ENCODE assay signal across 26 cellular contexts in the genomic region with DNA sequence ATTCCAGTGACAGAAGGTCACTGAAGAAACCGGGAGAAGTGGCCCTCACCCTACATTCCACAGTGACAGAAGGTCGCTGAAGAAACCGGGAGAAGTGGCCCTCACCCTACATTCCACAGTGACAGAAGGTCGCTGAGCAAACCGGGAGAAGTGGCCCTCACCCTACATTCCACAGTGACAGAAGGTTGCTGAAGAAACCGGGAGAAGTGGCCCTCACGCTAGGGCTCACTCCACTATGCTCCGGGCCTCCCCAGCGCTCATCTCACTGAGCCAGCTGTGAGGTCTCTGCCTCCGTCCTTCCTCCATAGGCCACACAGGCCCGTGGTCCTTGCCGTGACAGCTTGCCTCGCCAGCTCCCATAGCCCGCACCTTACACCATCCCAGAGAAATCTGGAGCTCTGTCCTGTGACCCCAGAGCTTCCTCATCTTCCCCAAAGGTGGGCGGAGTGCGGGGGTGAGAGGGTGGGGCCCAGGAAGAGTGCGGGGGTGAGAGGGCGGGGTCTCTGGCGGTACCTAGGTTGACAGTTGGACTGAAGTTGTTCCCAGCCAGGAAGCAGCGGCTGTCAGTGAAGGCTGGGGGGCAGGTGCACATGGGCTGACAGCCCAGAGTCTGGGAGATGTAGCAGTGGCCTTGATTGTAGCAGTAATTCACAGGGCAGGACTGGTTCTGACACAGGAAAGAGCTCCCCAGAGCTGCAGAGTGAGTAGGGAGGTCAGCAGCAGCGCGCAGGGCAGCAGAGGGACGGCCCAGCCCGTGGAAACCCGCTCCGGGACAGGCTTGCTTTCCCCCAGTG. TPM values are rescaled to one million over a fixed set of nuclear protein-coding genes. Genes with fewer than 3 reads are reported as not detected.
DNase-seq lines count a peak whose midpoint lies in the region; ATAC-seq and TF ChIP-seq lines count a peak whose summit lies in the region.
"Had no signal": no experiment of that assay in that cellular context is flagged by ENCODE, and none has a peak within 500 bp of the region (broad histone marks: within the 10 kb centered on the region; RNA-seq: fewer than 3 reads in every experiment).

No MANE protein-coding gene starts in this region.

- in situ Hi-C loops in gastrocnemius medialis (cut with MboI; ENCODE audit: low sequenced_read_pairs in 4 of 4) = no loop called here

- H3K9me3 ChIP-seq in left ventricle myocardium inferior (replicated peaks) (no peaks in the 10 kb centered on the region), lower lobe of right lung (no peaks in the 10 kb centered on the region), gastrocnemius medialis (no peaks in the 10 kb centered on the region)

- H3K4me3 ChIP-seq in left ventricle myocardium inferior = no peak overlapping the region
- no peak overlapping the region for H3K4me3 ChIP-seq in lower lobe of right lung
- H3K4me3 ChIP-seq in gastrocnemius medialis = no peak overlapping the region

- peak; percentile 30 for DNase-seq in Right ventricle myocardium inferior (ENCODE audit: missing footprints)
- no peak for DNase-seq in left ventricle myocardium inferior
- peak; percentile 51 for DNase-seq in NCI-H2171 treated with DMSO at 0.1 percent for 48 hours (lab: John Stamatoyannopoulos, UW)
- DNase-seq in lower lobe of right lung = peak; percentile 63
- no peak for DNase-seq in erythroblast (lab: John Stamatoyannopoulos, UW)
- DNase-seq in gastrocnemius medialis = no peak
- DNase-seq in COLO829 (ENCODE audit: low spot score) = no peak
- DNase-seq: ACHN; activated CD4-positive, alpha-beta T cell treated with anti-CD3 and anti-CD28 coated beads, Interleukin-2, amount 50 U/mL, for 4 hours; caudate nucleus; HCEC 1CT; kidney glomerular epithelial cell; MM.1S; naive B cell; NCI-H1436; NCI-H526; occipital lobe; small intestine; stimulated activated CD4-positive, alpha-beta T cell treated with anti-CD3 and anti-CD28 coated beads, Interleukin-2, amount 100 ng/mL, for 24 hours; substantia nigra; SW 1271; T1000 had no signal

- TF ChIP-seq CTCF in left ventricle myocardium inferior (IDR thresholded peaks at IDR 0.05; ENCODE audit: borderline replicate concordance) = no peak
- TF ChIP-seq CTCF in lower lobe of right lung (IDR thresholded peaks at IDR 0.05) = no peak
- TF ChIP-seq CTCF in gastrocnemius medialis (IDR thresholded peaks at IDR 0.05 in 4 of 5, conservative IDR thresholded peaks at IDR 0.05 in 1 of 5) = no peak

- H3K27ac ChIP-seq in left ventricle myocardium inferior (replicated peaks) (no peak overlapping the region), lower lobe of right lung (peak overlapping the region; percentile 69), gastrocnemius medialis (no peak overlapping the region)
- H3K27ac ChIP-seq: C4-2B had no signal

- H3K4me1 ChIP-seq in left ventricle myocardium inferior (peaks cover 21% of the 10 kb centered on the region), lower lobe of right lung (peaks cover 14% of the 10 kb centered on the region), gastrocnemius medialis (no peaks in the 10 kb centered on the region)

- H3K36me3 ChIP-seq in left ventricle myocardium inferior = no peaks in the 10 kb centered on the region
- no peaks in the 10 kb centered on the region for H3K36me3 ChIP-seq in lower lobe of right lung
- no peaks in the 10 kb centered on the region for H3K36me3 ChIP-seq in gastrocnemius medialis

- TF ChIP-seq POLR2A in erythroblast (IDR thresholded peaks at IDR 0.05; ENCODE audit: low read length) (no peak), gastrocnemius medialis (IDR thresholded peaks at IDR 0.05) (no peak)

- H3K27me3 ChIP-seq in left ventricle myocardium inferior (ENCODE audit: low read depth) (peaks cover 52% of the 10 kb centered on the region), lower lobe of right lung (ENCODE audit: low read depth) (peaks cover 9% of the 10 kb centered on the region), gastrocnemius medialis (peaks cover 5 to 13% (median 7%) of the 10 kb centered on the region in 3 donors)

- intact Hi-C loops in Right ventricle myocardium inferior (cut with DNase I) = no loop called here
- intact Hi-C loops in left ventricle myocardium inferior (cut with micrococcal nuclease) = no loop called here
- intact Hi-C loops in lower lobe of right lung (cut with DNase I) = no loop called here
- intact Hi-C loops in gastrocnemius medialis (cut with DNase I; ENCODE audit: low total_unique reads) = no loop called here

- ATAC-seq in Right ventricle myocardium inferior (no peak), lower lobe of right lung (peak; percentile 57 to 61), gastrocnemius medialis (no peak)
- ATAC-seq: WTC11 had no signal

RNA-seq across cellular contexts. Expression of a gene that starts 32.0 kb away (rescaled TPM):
- total RNA-seq in Right ventricle myocardium inferior = 4.6 TPM
- 4.7 TPM for total RNA-seq in left ventricle myocardium inferior
- total RNA-seq in lower lobe of right lung = 14.3 TPM
- total RNA-seq in gastrocnemius medialis = 1 to 10 TPM; 1.5 to 7.0 (median 3.2) TPM
- total RNA-seq: astrocyte had no signal

RNA-seq across cellular contexts. Expression of a gene that starts 59.0 kb away (rescaled TPM):
- not detected for total RNA-seq in Right ventricle myocardium inferior
- 0.11 TPM for total RNA-seq in left ventricle myocardium inferior
- 7.9 TPM for total RNA-seq in lower lobe of right lung
- under 1 TPM in 1 of 4 donors, not detected in 3; 0.27 TPM for total RNA-seq in gastrocnemius medialis
- total RNA-seq: mesenteric fat pad, occipital lobe had no signal

Comparison
In these comparisons a context has a peak if more than half of its experiments do, and no peak if none do; other contexts are left out.
1. DNase-seq: peak in Right ventricle myocardium inferior (single experiment), NCI-H2171 treated with DMSO at 0.1 percent for 48 hours (single experiment) and lower lobe of right lung (single experiment); none in left ventricle myocardium inferior (single experiment), erythroblast (0 of 2), gastrocnemius medialis (0 of 2) and COLO829 (single experiment).
2. ATAC-seq: peak in lower lobe of right lung (2 of 2); none in Right ventricle myocardium inferior (single experiment) and gastrocnemius medialis (0 of 2).